In genomic region chr6:154815938-154816820, GRCh38 we compare ENCODE assay signal across 19 cellular contexts.
DNase-seq lines count a peak whose midpoint lies in the region; ATAC-seq and TF ChIP-seq lines count a peak whose summit lies in the region.
"Had no signal": no experiment of that assay in that cellular context is flagged by ENCODE, and none has a peak within 500 bp of the region (broad histone marks: within the 10 kb centered on the region; RNA-seq: fewer than 3 reads in every experiment).

No MANE protein-coding gene starts in this region.

- no peak overlapping the region for H3K27ac ChIP-seq in CD4-positive, alpha-beta T cell (ENCODE audit: low read depth, low read length)

- CTCF ChIA-PET in activated CD4-positive, alpha-beta memory T cell treated with anti-CD3 and anti-CD28 coated beads for 36 hours (lab: Charles Lee): no interaction called here
- CTCF ChIA-PET in activated CD4-positive, alpha-beta memory T cell treated with anti-CD3 and anti-CD28 coated beads, Interleukin-2, amount 10 ng/mL, durations not matched to agents 7 days and 5 days (lab: Charles Lee): no interaction called here
- CTCF ChIA-PET in CD4-positive, alpha-beta T cell (lab: Charles Lee): interaction anchor here (1.2 kb wide), 1 partner anchor 141 kb away, joined by 4 read pairs; no protein-coding TSS in a partner anchor

- H3K27me3 ChIP-seq in CD4-positive, alpha-beta T cell (ENCODE audit: control insufficient read depth, insufficient read depth, low read length): no peaks in the 10 kb centered on the region

- POLR2A ChIA-PET in activated CD4-positive, alpha-beta memory T cell treated with anti-CD3 and anti-CD28 coated beads for 36 hours (lab: Charles Lee): no interaction called here
- POLR2A ChIA-PET in activated CD4-positive, alpha-beta memory T cell treated with anti-CD3 and anti-CD28 coated beads, Interleukin-2, amount 10 ng/mL, durations not matched to agents 7 days and 5 days (lab: Charles Lee): no interaction called here
- POLR2A ChIA-PET in CD4-positive, alpha-beta T cell (lab: Charles Lee): no interaction called here

- H3K27ac Mint-ChIP-seq in activated CD4-positive, alpha-beta memory T cell treated with anti-CD3 and anti-CD28 coated beads for 36 hours: peak overlapping the region; percentile 18
- no peak overlapping the region for H3K27ac Mint-ChIP-seq in activated CD4-positive, alpha-beta memory T cell treated with anti-CD3 and anti-CD28 coated beads, Interleukin-2, amount 10 ng/mL, durations not matched to agents 7 days and 5 days
- peak overlapping the region; percentile 15 for H3K27ac Mint-ChIP-seq in activated T-helper 17 cell treated with anti-CD3 and anti-CD28 coated beads, Interleukin-2, amount 50 U/mL, for 72 hours
- H3K27ac Mint-ChIP-seq in stimulated activated naive B cell treated with anti-CD40 and anti-IgM and Interleukin-4, amounts not matched to agents 10 μg/mL and 1 μg/mL and 100 μg/mL, for 72 hours: peak overlapping the region; percentile 80
- no peak overlapping the region for H3K27ac Mint-ChIP-seq in CD4-positive, alpha-beta T cell
- H3K27ac Mint-ChIP-seq: activated naive CD8-positive, alpha-beta T cell treated with anti-CD3 and anti-CD28 coated beads, Interleukin-2, amount 10 ng/mL, durations not matched to agents 7 days and 5 days had no signal

- no peak overlapping the region for H3K4me3 Mint-ChIP-seq in activated CD4-positive, alpha-beta memory T cell treated with anti-CD3 and anti-CD28 coated beads for 36 hours
- H3K4me3 Mint-ChIP-seq in activated CD4-positive, alpha-beta memory T cell treated with anti-CD3 and anti-CD28 coated beads, Interleukin-2, amount 10 ng/mL, durations not matched to agents 7 days and 5 days: no peak overlapping the region
- H3K4me3 Mint-ChIP-seq in activated T-helper 17 cell treated with anti-CD3 and anti-CD28 coated beads, Interleukin-2, amount 50 U/mL, for 72 hours: no peak overlapping the region
- peak overlapping the region in 1 of 2 donors; percentile 47 for H3K4me3 Mint-ChIP-seq in stimulated activated naive B cell treated with anti-CD40 and anti-IgM and Interleukin-4, amounts not matched to agents 10 μg/mL and 1 μg/mL and 100 μg/mL, for 72 hours
- H3K4me3 Mint-ChIP-seq in CD4-positive, alpha-beta T cell: no peak overlapping the region
- H3K4me3 Mint-ChIP-seq: activated naive CD8-positive, alpha-beta T cell treated with anti-CD3 and anti-CD28 coated beads, Interleukin-2, amount 10 ng/mL, durations not matched to agents 7 days and 5 days had no signal

- H3K9me3 Mint-ChIP-seq in activated CD4-positive, alpha-beta memory T cell treated with anti-CD3 and anti-CD28 coated beads for 36 hours: peaks cover 3% of the 10 kb centered on the region
- peaks cover 2% of the 10 kb centered on the region for H3K9me3 Mint-ChIP-seq in activated CD4-positive, alpha-beta memory T cell treated with anti-CD3 and anti-CD28 coated beads, Interleukin-2, amount 10 ng/mL, durations not matched to agents 7 days and 5 days
- H3K9me3 Mint-ChIP-seq in activated T-helper 17 cell treated with anti-CD3 and anti-CD28 coated beads, Interleukin-2, amount 50 U/mL, for 72 hours: no peaks in the 10 kb centered on the region
- H3K9me3 Mint-ChIP-seq in stimulated activated naive B cell treated with anti-CD40 and anti-IgM and Interleukin-4, amounts not matched to agents 10 μg/mL and 1 μg/mL and 100 μg/mL, for 72 hours: no peaks in the 10 kb centered on the region
- no peaks in the 10 kb centered on the region for H3K9me3 Mint-ChIP-seq in CD4-positive, alpha-beta T cell

- H3K36me3 Mint-ChIP-seq in activated CD4-positive, alpha-beta memory T cell treated with anti-CD3 and anti-CD28 coated beads for 36 hours: peaks cover 49% of the 10 kb centered on the region
- H3K36me3 Mint-ChIP-seq in activated CD4-positive, alpha-beta memory T cell treated with anti-CD3 and anti-CD28 coated beads, Interleukin-2, amount 10 ng/mL, durations not matched to agents 7 days and 5 days (ENCODE audit: low read depth): peaks cover 55% of the 10 kb centered on the region
- H3K36me3 Mint-ChIP-seq in activated T-helper 17 cell treated with anti-CD3 and anti-CD28 coated beads, Interleukin-2, amount 50 U/mL, for 72 hours (ENCODE audit: low read depth): peaks cover 100% of the 10 kb centered on the region
- H3K36me3 Mint-ChIP-seq in stimulated activated naive B cell treated with anti-CD40 and anti-IgM and Interleukin-4, amounts not matched to agents 10 μg/mL and 1 μg/mL and 100 μg/mL, for 72 hours: peaks cover 49 to 67% of the 10 kb centered on the region in 2 donors
- H3K36me3 Mint-ChIP-seq in CD4-positive, alpha-beta T cell (ENCODE audit: low read depth): peaks cover 99% of the 10 kb centered on the region

- ATAC-seq in activated T-helper 17 cell treated with anti-CD3 and anti-CD28 coated beads, Interleukin-2, amount 50 U/mL, for 72 hours (replicated peaks): no peak
- ATAC-seq in stimulated activated naive B cell treated with anti-CD40 and anti-IgM and Interleukin-4, amounts not matched to agents 10 μg/mL and 1 μg/mL and 100 μg/mL, for 72 hours (replicated peaks): peak; percentile 63 to 67
- ATAC-seq in Right ventricle myocardium superior (ENCODE audit: poor library complexity): no peak
- ATAC-seq in CD4-positive, alpha-beta T cell (ENCODE audit: poor library complexity): no peak

- H3K9me3 ChIP-seq in CD4-positive, alpha-beta T cell (ENCODE audit: control insufficient read depth, low read length): no peaks in the 10 kb centered on the region

- intact Hi-C loops in activated CD4-positive, alpha-beta memory T cell treated with anti-CD3 and anti-CD28 coated beads for 36 hours (cut with micrococcal nuclease): no loop called here
- intact Hi-C loops in Right ventricle myocardium superior (cut with DNase I): no loop called here
- intact Hi-C loops in CD4-positive, alpha-beta T cell (cut with DNase I, micrococcal nuclease): no loop called here

- no peak for TF ChIP-seq CTCF in CD4-positive, alpha-beta T cell (IDR thresholded peaks at IDR 0.05)

- H3K4me1 Mint-ChIP-seq in activated CD4-positive, alpha-beta memory T cell treated with anti-CD3 and anti-CD28 coated beads for 36 hours (ENCODE audit: low read depth): peaks cover 8% of the 10 kb centered on the region
- no peaks in the 10 kb centered on the region for H3K4me1 Mint-ChIP-seq in activated CD4-positive, alpha-beta memory T cell treated with anti-CD3 and anti-CD28 coated beads, Interleukin-2, amount 10 ng/mL, durations not matched to agents 7 days and 5 days
- no peaks in the 10 kb centered on the region for H3K4me1 Mint-ChIP-seq in activated T-helper 17 cell treated with anti-CD3 and anti-CD28 coated beads, Interleukin-2, amount 50 U/mL, for 72 hours
- peaks cover 22 to 42% of the 10 kb centered on the region in 2 donors for H3K4me1 Mint-ChIP-seq in stimulated activated naive B cell treated with anti-CD40 and anti-IgM and Interleukin-4, amounts not matched to agents 10 μg/mL and 1 μg/mL and 100 μg/mL, for 72 hours
- peaks cover 6% of the 10 kb centered on the region for H3K4me1 Mint-ChIP-seq in CD4-positive, alpha-beta T cell (ENCODE audit: low read depth)
- H3K4me1 Mint-ChIP-seq: activated naive CD8-positive, alpha-beta T cell treated with anti-CD3 and anti-CD28 coated beads, Interleukin-2, amount 10 ng/mL, durations not matched to agents 7 days and 5 days had no signal

- no peak for DNase-seq in activated CD4-positive, alpha-beta memory T cell treated with anti-CD3 and anti-CD28 coated beads for 36 hours
- DNase-seq in activated CD4-positive, alpha-beta memory T cell treated with anti-CD3 and anti-CD28 coated beads, Interleukin-2, amount 10 ng/mL, durations not matched to agents 7 days and 5 days: no peak
- peak; percentile 61 for DNase-seq in foreskin melanocyte
- DNase-seq in stimulated activated naive B cell treated with anti-CD40 and anti-IgM and Interleukin-4, amounts not matched to agents 10 μg/mL and 1 μg/mL and 100 μg/mL, for 72 hours: no peak
- DNase-seq in OCI-M1 (lab: John Stamatoyannopoulos, UW): no peak
- no peak for DNase-seq in Right ventricle myocardium superior
- no peak for DNase-seq in CD4-positive, alpha-beta T cell
- DNase-seq: 8988T; activated CD4-positive, CD25-positive, alpha-beta regulatory T cell treated with anti-CD3 and anti-CD28 coated beads, Interleukin-2, amount 50 U/mL, for 72 hours; activated CD8-positive, alpha-beta memory T cell treated with anti-CD3 and anti-CD28 coated beads, Interleukin-2, amount 50 U/mL, for 48 hours; activated naive CD8-positive, alpha-beta T cell treated with anti-CD3 and anti-CD28 coated beads, Interleukin-2, amount 10 ng/mL, durations not matched to agents 7 days and 5 days; erythroblast; GDM1; NCI-H1436 treated with DMSO at 0.1 percent for 48 hours; NCI-H510A; retina; stimulated activated CD4-positive, alpha-beta T cell treated with anti-CD3 and anti-CD28 coated beads, Interleukin-4, amount 100 ng/mL, for 4 hours; T-helper 2 cell had no signal

- H3K27me3 Mint-ChIP-seq in activated CD4-positive, alpha-beta memory T cell treated with anti-CD3 and anti-CD28 coated beads for 36 hours: no peaks in the 10 kb centered on the region
- no peaks in the 10 kb centered on the region for H3K27me3 Mint-ChIP-seq in activated CD4-positive, alpha-beta memory T cell treated with anti-CD3 and anti-CD28 coated beads, Interleukin-2, amount 10 ng/mL, durations not matched to agents 7 days and 5 days
- no peaks in the 10 kb centered on the region for H3K27me3 Mint-ChIP-seq in activated T-helper 17 cell treated with anti-CD3 and anti-CD28 coated beads, Interleukin-2, amount 50 U/mL, for 72 hours
- H3K27me3 Mint-ChIP-seq in stimulated activated naive B cell treated with anti-CD40 and anti-IgM and Interleukin-4, amounts not matched to agents 10 μg/mL and 1 μg/mL and 100 μg/mL, for 72 hours: no peaks in the 10 kb centered on the region
- H3K27me3 Mint-ChIP-seq in CD4-positive, alpha-beta T cell: no peaks in the 10 kb centered on the region
- H3K27me3 Mint-ChIP-seq: activated naive CD8-positive, alpha-beta T cell treated with anti-CD3 and anti-CD28 coated beads, Interleukin-2, amount 10 ng/mL, durations not matched to agents 7 days and 5 days had no signal

Comparison
In these comparisons a context has a peak if more than half of its experiments do, and no peak if none do; other contexts are left out.
1. H3K27ac Mint-ChIP-seq: peak in activated CD4-positive, alpha-beta memory T cell treated with anti-CD3 and anti-CD28 coated beads for 36 hours (single experiment), activated T-helper 17 cell treated with anti-CD3 and anti-CD28 coated beads, Interleukin-2, amount 50 U/mL, for 72 hours (single experiment) and stimulated activated naive B cell treated with anti-CD40 and anti-IgM and Interleukin-4, amounts not matched to agents 10 μg/mL and 1 μg/mL and 100 μg/mL, for 72 hours (single experiment); none in activated CD4-positive, alpha-beta memory T cell treated with anti-CD3 and anti-CD28 coated beads, Interleukin-2, amount 10 ng/mL, durations not matched to agents 7 days and 5 days (single experiment) and CD4-positive, alpha-beta T cell (single experiment).
2. ATAC-seq: peak in stimulated activated naive B cell treated with anti-CD40 and anti-IgM and Interleukin-4, amounts not matched to agents 10 μg/mL and 1 μg/mL and 100 μg/mL, for 72 hours (2 of 2); none in activated T-helper 17 cell treated with anti-CD3 and anti-CD28 coated beads, Interleukin-2, amount 50 U/mL, for 72 hours (single experiment), Right ventricle myocardium superior (single experiment) and CD4-positive, alpha-beta T cell (single experiment).